11 cellular contexts compared by ENCODE assay signal in genomic region chr18:63322246-63322645, GRCh38. TPM values are rescaled to one million over a fixed set of nuclear protein-coding genes. Genes with fewer than 3 reads are reported as not detected.
DNase-seq lines count a peak whose midpoint lies in the region; ATAC-seq, FAIRE-seq and TF ChIP-seq lines count a peak whose summit lies in the region.
"Had no signal": no experiment of that assay in that cellular context is flagged by ENCODE, and none has a peak within 500 bp of the region (broad histone marks: within the 10 kb centered on the region; RNA-seq: fewer than 3 reads in every experiment).

No MANE protein-coding gene starts in this region.

- ATAC-seq in HepG2 (no peak), right lobe of liver (no peak), activated B cell treated with CpG ODN at 0.5 μM for 24 hours (ENCODE audit: low read depth) (no peak), naive B cell (ENCODE audit: low read depth in 2 of 2) (no peak), GM18858 (IDR thresholded peaks at IDR 0.05; ENCODE audit: unreplicated experiment) (no peak), HG02571 (IDR thresholded peaks at IDR 0.05; ENCODE audit: unreplicated experiment) (no peak)

- H2AFZ ChIP-seq in HepG2 (ENCODE audit: low read length), result no peak overlapping the region

- no peak overlapping the region for H3K4me3 Mint-ChIP-seq in activated B cell treated with CpG ODN at 0.5 μM for 24 hours
- peak overlapping the region in 2 of 8 donors; percentile 3 to 98 for H3K4me3 Mint-ChIP-seq in naive B cell
- H3K4me3 Mint-ChIP-seq: stimulated activated naive CD8-positive, alpha-beta T cell treated with anti-CD3 and anti-CD28 coated beads, Interleukin-15, Interleukin-2, amounts not matched to agents 100 ng/mL and 50 ng/mL, for 24 hours had no signal

- no peaks in the 10 kb centered on the region for H3K36me3 ChIP-seq in HepG2 (replicated peaks in 1 of 2; ENCODE audit: control insufficient read depth in 1 of 2, insufficient read depth in 2 of 2, low read length in 2 of 2)
- H3K36me3 ChIP-seq in right lobe of liver, result no peaks in the 10 kb centered on the region

- TF ChIP-seq EP300 in HepG2 (IDR thresholded peaks at IDR 0.05; ENCODE audit: low read depth in 2 of 2, low read length in 2 of 2) (no peak), HepG2 (CRISPR knock-in tag; IDR thresholded peaks at IDR 0.05; ENCODE audit: borderline replicate concordance) (no peak)

- TF ChIP-seq POLR2A in HepG2 (IDR thresholded peaks at IDR 0.05; ENCODE audit: insufficient read depth in 1 of 2, low read depth in 2 of 2, low read length in 2 of 2) (no peak), right lobe of liver (IDR thresholded peaks at IDR 0.05) (no peak)

- H3K27me3 Mint-ChIP-seq in activated B cell treated with CpG ODN at 0.5 μM for 24 hours (no peaks in the 10 kb centered on the region), naive B cell (no peaks in the 10 kb centered on the region)
- H3K27me3 Mint-ChIP-seq: stimulated activated naive CD8-positive, alpha-beta T cell treated with anti-CD3 and anti-CD28 coated beads, Interleukin-15, Interleukin-2, amounts not matched to agents 100 ng/mL and 50 ng/mL, for 24 hours had no signal

- POLR2A ChIA-PET in HepG2 (lab: Yijun Ruan, JAX), result no interaction called here
- POLR2A ChIA-PET in activated B cell treated with CpG ODN at 0.5 μM for 24 hours (lab: Charles Lee), result interaction anchor here (0.6 to 7.1 kb wide), 5 partner anchors 10 to 306 kb away, joined by 3 to 162 read pairs (median 4); no protein-coding TSS in a partner anchor

- DNase-seq in HepG2 (ENCODE audit: low spot score), result no peak
- DNase-seq in right lobe of liver, result no peak
- DNase-seq in activated B cell treated with CpG ODN at 0.5 μM for 24 hours, result no peak
- DNase-seq in naive B cell, result no peak
- no peak for DNase-seq in epidermal melanocyte (ENCODE audit: insufficient read length, low spot score)
- no peak for DNase-seq in NCI-H69 (lab: John Stamatoyannopoulos, UW)
- DNase-seq: activated effector memory CD4-positive, alpha-beta T cell treated with Interleukin-2 at 50 U/mL for 16 hours had no signal

- H3K27ac ChIP-seq in HepG2 (ENCODE audit: extremely low read length, insufficient read depth, low read length) (no peak overlapping the region), right lobe of liver (no peak overlapping the region)

- H3K4me1 Mint-ChIP-seq in activated B cell treated with CpG ODN at 0.5 μM for 24 hours (peaks cover 30% of the 10 kb centered on the region), naive B cell (peaks cover 33 to 41% (median 35%) of the 10 kb centered on the region in 3 donors)

- peaks cover 42% of the 10 kb centered on the region for H3K4me1 ChIP-seq in HepG2 (ENCODE audit: insufficient read depth, low read length)
- peaks cover 0 to 22% (median 0%) of the 10 kb centered on the region in 4 donors for H3K4me1 ChIP-seq in right lobe of liver

- H3K27me3 ChIP-seq in HepG2 (ENCODE audit: control insufficient read depth in 1 of 2, insufficient read depth in 2 of 2, low read length in 2 of 2), result peaks cover 0 to 22% of the 10 kb centered on the region in 2 experiments; a peak in 4 of 5 replicates
- H3K27me3 ChIP-seq in right lobe of liver, result peaks cover 0 to 6% of the 10 kb centered on the region in 2 donors

- no peak for FAIRE-seq in HepG2 (lab: Jason Lieb, UNC)

- no peaks in the 10 kb centered on the region for H3K9me3 ChIP-seq in HepG2 (ENCODE audit: low read length)
- no peaks in the 10 kb centered on the region for H3K9me3 ChIP-seq in right lobe of liver

- no TSS peak for BruUV-seq in HepG2 (replicated peaks; lab: Mats Ljungman, UMichigan)

- H3K27ac Mint-ChIP-seq in activated B cell treated with CpG ODN at 0.5 μM for 24 hours, result peak overlapping the region; percentile 6
- H3K27ac Mint-ChIP-seq in naive B cell, result peak overlapping the region; percentile 26 to 98 (median 94)

- peak overlapping the region; percentile 75 for H3K4me2 ChIP-seq in HepG2 (ENCODE audit: low read depth, low read length)
- H3K4me2 ChIP-seq: smooth muscle cell had no signal

- no peak overlapping the region for H3K9ac ChIP-seq in HepG2 (ENCODE audit: insufficient read depth, low read depth, low read length)

- in situ Hi-C loops in HepG2 (cut with HindIII; ENCODE audit: extremely low pct_ligation_motif_present, low pct_unique_long_range_greater_than_20kb), result loop anchor here (5.0 kb wide), 1 partner anchor 305 kb away; no protein-coding TSS in a partner anchor

- intact Hi-C loops in HepG2 (cut with micrococcal nuclease; ENCODE audit: unreplicated experiment), result loop anchor here (5.0 kb wide), 2 partner anchors 115 to 205 kb away; no protein-coding TSS in a partner anchor
- intact Hi-C loops in right lobe of liver (cut with DNase I), result loop anchor here (10.0 kb wide), 1 partner anchor 297 kb away; no protein-coding TSS in a partner anchor
- intact Hi-C loops in activated B cell treated with CpG ODN at 0.5 μM for 24 hours (cut with micrococcal nuclease), result loop anchor here (2.0 to 5.0 kb wide), 4 partner anchors 115 to 800 kb away; partner anchors contain the start of genes PHLPP1 and ZCCHC2

- CTCF ChIA-PET in HepG2 (lab: Yijun Ruan, JAX; ENCODE audit: low intra/inter-chr PET ratio, low total read pairs), result interaction anchor here (1.2 to 1.9 kb wide), 3 partner anchors 192 to 306 kb away, joined by 3 to 9 read pairs (median 4); no protein-coding TSS in a partner anchor
- CTCF ChIA-PET in activated B cell treated with CpG ODN at 0.5 μM for 24 hours (lab: Charles Lee), result interaction anchor here (0.7 to 11.8 kb wide), 11 partner anchors 10 to 308 kb away, joined by 3 to 166 read pairs (median 10); no protein-coding TSS in a partner anchor

- no peaks in the 10 kb centered on the region for H3K79me2 ChIP-seq in HepG2 (ENCODE audit: insufficient read depth, low read length)

- TF ChIP-seq RAD21 in HepG2 (CRISPR knock-in tag; IDR thresholded peaks at IDR 0.05), result no peak

- TF ChIP-seq CTCF in HepG2 (CRISPR knock-in tag; IDR thresholded peaks at IDR 0.05) (no peak), right lobe of liver (IDR thresholded peaks at IDR 0.05) (no peak), activated B cell treated with CpG ODN at 0.5 μM for 24 hours (IDR thresholded peaks at IDR 0.05) (no peak)

- WGBS in HepG2 (ENCODE audit: low lambda C conversion rate), result 40% methylated on average over 5 of the region's 5 CpGs
- 49% methylated on average over 5 of the region's 5 CpGs for WGBS in right lobe of liver (ENCODE audit: insufficient coverage, low coverage, low lambda C conversion rate, missing lambda C conversion rate)

- no peaks in the 10 kb centered on the region for H4K20me1 ChIP-seq in HepG2 (ENCODE audit: insufficient read depth, low read length)

- 0 out of 6 replicates have a peak overlapping the region, but pooled peaks of 1 of the 3 experiments have one; percentile 44 for H3K4me3 ChIP-seq in HepG2 (replicated peaks in 1 of 3; ENCODE audit: insufficient read depth in 1 of 3, low read depth in 2 of 3, low read length in 3 of 3)
- no peak overlapping the region for H3K4me3 ChIP-seq in right lobe of liver
- H3K4me3 ChIP-seq: smooth muscle cell had no signal

- peaks cover 22% of the 10 kb centered on the region for H3K36me3 Mint-ChIP-seq in activated B cell treated with CpG ODN at 0.5 μM for 24 hours (ENCODE audit: low read depth)
- peaks cover 0 to 7% of the 10 kb centered on the region in 2 donors for H3K36me3 Mint-ChIP-seq in naive B cell

- H3K9me3 Mint-ChIP-seq in activated B cell treated with CpG ODN at 0.5 μM for 24 hours (no peaks in the 10 kb centered on the region), naive B cell (no peaks in the 10 kb centered on the region)
- H3K9me3 Mint-ChIP-seq: stimulated activated naive CD8-positive, alpha-beta T cell treated with anti-CD3 and anti-CD28 coated beads, Interleukin-15, Interleukin-2, amounts not matched to agents 100 ng/mL and 50 ng/mL, for 24 hours had no signal

RNA-seq across cellular contexts. Expression of gene BCL2, which starts 2.7 kb away (rescaled TPM):
- total RNA-seq in HepG2 (2016; rRNA removed; fragmentation: Illumina TruSeq; extraction: Trizol) (0.42 and 0.53 TPM in 2 replicates), right lobe of liver (1 to 10 TPM in 5 of 6 experiments, under 1 TPM in 1; 0.73 to 4.7 (median 2.7) TPM), activated B cell treated with CpG ODN at 0.5 μM for 24 hours (125 and 145 TPM in 2 replicates)
- total RNA-seq in HepG2 (2016; cell fraction: cytosol; rRNA removed; fragmentation: Illumina TruSeq; extraction: Trizol; ENCODE audit: low read depth), result 0.10 and 0.26 TPM in 2 replicates
- 0.42 and 0.52 TPM in 2 replicates for total RNA-seq in HepG2 (2016; cell fraction: insoluble cytoplasmic fraction; rRNA removed; fragmentation: Illumina TruSeq; extraction: Trizol)
- total RNA-seq in HepG2 (2016; cell fraction: membrane; rRNA removed; fragmentation: Illumina TruSeq; extraction: Trizol), result 0.40 and 0.48 TPM in 2 replicates
- 0.75 and 0.87 TPM in 2 replicates for total RNA-seq in HepG2 (2016; cell fraction: nucleus; rRNA removed; fragmentation: Illumina TruSeq; extraction: Trizol)
- polyA plus RNA-seq in HepG2 (2011; rRNA removed) (0.07 and 0.08 TPM in 2 replicates), naive B cell (ENCODE audit: low read depth in 6 of 6) (10 to 100 TPM; 11.8 to 43.0 (median 30.1) TPM)
- 0.05 TPM in 2 replicates for polyA plus RNA-seq in HepG2 (2011; cell fraction: cytosol; rRNA removed)
- polyA plus RNA-seq in HepG2 (2011; cell fraction: nucleus; rRNA removed), result 0.07 and 0.18 TPM in 2 replicates
- polyA plus RNA-seq in HepG2 (2012), result 0.09 and 0.17 TPM in 2 replicates
- polyA plus RNA-seq in HepG2 (2016; cell fraction: cytosol; fragmentation: Illumina TruSeq; extraction: Trizol; ENCODE audit: low read depth), result 0.18 and 0.21 TPM in 2 replicates
- polyA plus RNA-seq in HepG2 (2016; cell fraction: insoluble cytoplasmic fraction; fragmentation: Illumina TruSeq; extraction: Trizol; ENCODE audit: low read depth), result 0.25 and 0.49 TPM in 2 replicates
- 0.23 and 0.28 TPM in 2 replicates for polyA plus RNA-seq in HepG2 (2016; cell fraction: membrane; fragmentation: Illumina TruSeq; extraction: Trizol; ENCODE audit: low read depth)
- polyA plus RNA-seq in HepG2 (2016; cell fraction: nucleus; fragmentation: Illumina TruSeq; extraction: Trizol; ENCODE audit: insufficient read depth, low read depth), result 0.20 and 0.27 TPM in 2 replicates
- 0.04 and 5.3 TPM in 2 replicates for polyA minus RNA-seq in HepG2 (2011; rRNA and poly(A)+ RNA removed; ENCODE audit: low replicate concordance)
- polyA minus RNA-seq in HepG2 (2011; cell fraction: cytosol; rRNA and poly(A)+ RNA removed), result 0.09 and 0.10 TPM in 2 replicates
- 0.99 and 1.0 TPM in 2 replicates for polyA minus RNA-seq in HepG2 (2011; cell fraction: nucleus; rRNA and poly(A)+ RNA removed)
- polyA plus RNA-seq: smooth muscle cell had no signal

RNA-seq across cellular contexts. Expression of gene KDSR, which starts 44.8 kb away (rescaled TPM):
- total RNA-seq in HepG2 (2016; rRNA removed; fragmentation: Illumina TruSeq; extraction: Trizol) (8.2 and 10.4 TPM in 2 replicates), right lobe of liver (10 to 100 TPM; 32.3 to 67.1 (median 56.1) TPM), activated B cell treated with CpG ODN at 0.5 μM for 24 hours (15.0 and 15.3 TPM in 2 replicates)
- 7.1 and 9.1 TPM in 2 replicates for total RNA-seq in HepG2 (2016; cell fraction: cytosol; rRNA removed; fragmentation: Illumina TruSeq; extraction: Trizol; ENCODE audit: low read depth)
- total RNA-seq in HepG2 (2016; cell fraction: insoluble cytoplasmic fraction; rRNA removed; fragmentation: Illumina TruSeq; extraction: Trizol), result 6.9 and 13.0 TPM in 2 replicates
- 13.6 and 14.7 TPM in 2 replicates for total RNA-seq in HepG2 (2016; cell fraction: membrane; rRNA removed; fragmentation: Illumina TruSeq; extraction: Trizol)
- total RNA-seq in HepG2 (2016; cell fraction: nucleus; rRNA removed; fragmentation: Illumina TruSeq; extraction: Trizol), result 14.2 and 17.9 TPM in 2 replicates
- polyA plus RNA-seq in HepG2 (2011; rRNA removed) (20.9 and 25.7 TPM in 2 replicates), naive B cell (ENCODE audit: low read depth in 6 of 6) (10 to 100 TPM; 18.9 to 47.1 (median 38.2) TPM)
- polyA plus RNA-seq in HepG2 (2011; cell fraction: cytosol; rRNA removed), result 11.8 and 16.5 TPM in 2 replicates
- polyA plus RNA-seq in HepG2 (2011; cell fraction: nucleus; rRNA removed), result 16.8 and 19.6 TPM in 2 replicates
- polyA plus RNA-seq in HepG2 (2012), result 20.1 and 21.7 TPM in 2 replicates
- 5.0 and 5.8 TPM in 2 replicates for polyA plus RNA-seq in HepG2 (2016; cell fraction: cytosol; fragmentation: Illumina TruSeq; extraction: Trizol; ENCODE audit: low read depth)
- 7.7 and 9.5 TPM in 2 replicates for polyA plus RNA-seq in HepG2 (2016; cell fraction: insoluble cytoplasmic fraction; fragmentation: Illumina TruSeq; extraction: Trizol; ENCODE audit: low read depth)
- polyA plus RNA-seq in HepG2 (2016; cell fraction: membrane; fragmentation: Illumina TruSeq; extraction: Trizol; ENCODE audit: low read depth), result 9.8 and 10.3 TPM in 2 replicates
- polyA plus RNA-seq in HepG2 (2016; cell fraction: nucleus; fragmentation: Illumina TruSeq; extraction: Trizol; ENCODE audit: insufficient read depth, low read depth), result 21.4 and 23.5 TPM in 2 replicates
- 39.0 and 91.7 TPM in 2 replicates for polyA minus RNA-seq in HepG2 (2011; rRNA and poly(A)+ RNA removed; ENCODE audit: low replicate concordance)
- polyA minus RNA-seq in HepG2 (2011; cell fraction: cytosol; rRNA and poly(A)+ RNA removed), result 16.5 and 24.3 TPM in 2 replicates
- polyA minus RNA-seq in HepG2 (2011; cell fraction: nucleus; rRNA and poly(A)+ RNA removed), result 70.9 and 73.0 TPM in 2 replicates

Comparison
In these comparisons a context has a peak if more than half of its experiments do, and no peak if none do; other contexts are left out.
1. RNA of gene BCL2, which starts 2.7 kb away (total RNA-seq): 125 to 145 TPM in activated B cell treated with CpG ODN at 0.5 μM for 24 hours; 0.73 to 4.7 TPM in right lobe of liver and 0.10 to 0.87 TPM in HepG2; every median in the first group is over 10 times any median in the second.